Comparison of ENCODE assay signal across 15 cellular contexts in genomic region chr14:103718572-103718971, GRCh38. TPM values are rescaled to one million over a fixed set of nuclear protein-coding genes. Genes with fewer than 3 reads are reported as not detected.
DNase-seq lines count a peak whose midpoint lies in the region; TF ChIP-seq lines count a peak whose summit lies in the region.
"Had no signal": no experiment of that assay in that cellular context is flagged by ENCODE, and none has a peak within 500 bp of the region (broad histone marks: within the 10 kb centered on the region; RNA-seq: fewer than 3 reads in every experiment).

No MANE protein-coding gene starts in this region.

- DNase-seq in activated naive CD4-positive, alpha-beta T cell treated with anti-CD3 and anti-CD28 coated beads, Interleukin-2, amount 50 U/mL, for 16 hours = no peak
- DNase-seq in chondrocyte (ENCODE audit: low spot score) = no peak
- DNase-seq in mesothelial cell of epicardium (ENCODE audit: low spot score in 2 of 2, unreplicated experiment in 2 of 2) = peak in 1 of 2 experiments; percentile 45
- peak; percentile 65 to 74 for DNase-seq in uterus
- no peak for DNase-seq in mucosa of gallbladder (ENCODE audit: low spot score)
- no peak for DNase-seq in T1000 (lab: John Stamatoyannopoulos, UW)
- no peak for DNase-seq in HPDE6-E6E7 (ENCODE audit: extremely low spot score)
- DNase-seq: 8988T; activated effector memory CD4-positive, alpha-beta T cell treated with anti-CD3 and anti-CD28 coated beads, Interleukin-2, amount 50 U/mL, for 16 hours; effector CD8-positive, alpha-beta T cell; EL; gastrocnemius medialis; NCI-H2029; stimulated activated CD4-positive, alpha-beta T cell treated with anti-CD3 and anti-CD28 coated beads, Interleukin-2, amount 100 ng/mL, for 24 hours had no signal

- no peak overlapping the region for H3K4me3 ChIP-seq in uterus
- H3K4me3 ChIP-seq: gastrocnemius medialis had no signal

- H3K27ac ChIP-seq in uterus = peak overlapping the region in 1 of 2 donors; percentile 39

- peaks cover 57% of the 10 kb centered on the region for H3K4me1 Mint-ChIP-seq in activated naive CD4-positive, alpha-beta T cell treated with anti-CD3 and anti-CD28 coated beads, Interleukin-2, amount 50 U/mL, for 24 hours
- H3K4me1 Mint-ChIP-seq in chondrocyte (ENCODE audit: low read depth) = peaks cover 71% of the 10 kb centered on the region
- peaks cover 35% of the 10 kb centered on the region for H3K4me1 Mint-ChIP-seq in mesothelial cell of epicardium

- H3K27me3 ChIP-seq in uterus = no peaks in the 10 kb centered on the region
- H3K27me3 ChIP-seq: gastrocnemius medialis had no signal

- TF ChIP-seq CTCF in chondrocyte (IDR thresholded peaks at IDR 0.05) = no peak
- TF ChIP-seq CTCF in mesothelial cell of epicardium (IDR thresholded peaks at IDR 0.05; ENCODE audit: unreplicated experiment) = no peak
- no peak for TF ChIP-seq CTCF in uterus (IDR thresholded peaks at IDR 0.05)

- H3K27ac Mint-ChIP-seq in activated naive CD4-positive, alpha-beta T cell treated with anti-CD3 and anti-CD28 coated beads, Interleukin-2, amount 50 U/mL, for 24 hours = peak overlapping the region; percentile 14
- H3K27ac Mint-ChIP-seq in chondrocyte (ENCODE audit: unreplicated experiment) (peak overlapping the region; percentile 86), mesothelial cell of epicardium (no peak overlapping the region)

- peaks cover 0 to 21% of the 10 kb centered on the region in 2 donors for H3K4me1 ChIP-seq in uterus

- intact Hi-C loops in uterus (cut with DNase I; ENCODE audit: low total_unique reads) = no loop called here

- H3K36me3 Mint-ChIP-seq in activated naive CD4-positive, alpha-beta T cell treated with anti-CD3 and anti-CD28 coated beads, Interleukin-2, amount 50 U/mL, for 24 hours = no peaks in the 10 kb centered on the region
- peaks cover 2% of the 10 kb centered on the region for H3K36me3 Mint-ChIP-seq in chondrocyte (ENCODE audit: low read depth)
- no peaks in the 10 kb centered on the region for H3K36me3 Mint-ChIP-seq in mesothelial cell of epicardium

- H3K27me3 Mint-ChIP-seq in activated naive CD4-positive, alpha-beta T cell treated with anti-CD3 and anti-CD28 coated beads, Interleukin-2, amount 50 U/mL, for 24 hours = no peaks in the 10 kb centered on the region
- no peaks in the 10 kb centered on the region for H3K27me3 Mint-ChIP-seq in chondrocyte (ENCODE audit: low read depth)
- H3K27me3 Mint-ChIP-seq in mesothelial cell of epicardium (ENCODE audit: low read depth) = peaks cover 2% of the 10 kb centered on the region

- H3K36me3 ChIP-seq in uterus = no peaks in the 10 kb centered on the region
- H3K36me3 ChIP-seq: gastrocnemius medialis had no signal

- no peak for TF ChIP-seq POLR2A in uterus (IDR thresholded peaks at IDR 0.05)

- no peaks in the 10 kb centered on the region for H3K9me3 Mint-ChIP-seq in activated naive CD4-positive, alpha-beta T cell treated with anti-CD3 and anti-CD28 coated beads, Interleukin-2, amount 50 U/mL, for 24 hours
- no peaks in the 10 kb centered on the region for H3K9me3 Mint-ChIP-seq in chondrocyte (ENCODE audit: low read depth)
- no peaks in the 10 kb centered on the region for H3K9me3 Mint-ChIP-seq in mesothelial cell of epicardium

- peak overlapping the region; percentile 23 for H3K4me3 Mint-ChIP-seq in activated naive CD4-positive, alpha-beta T cell treated with anti-CD3 and anti-CD28 coated beads, Interleukin-2, amount 50 U/mL, for 24 hours
- no peak overlapping the region for H3K4me3 Mint-ChIP-seq in chondrocyte (ENCODE audit: unreplicated experiment)
- H3K4me3 Mint-ChIP-seq in mesothelial cell of epicardium = peak overlapping the region; percentile 18

- no peaks in the 10 kb centered on the region for H3K9me3 ChIP-seq in uterus
- H3K9me3 ChIP-seq: gastrocnemius medialis had no signal

RNA-seq across cellular contexts. Expression of gene ZFYVE21, which starts 3.0 kb away (rescaled TPM):
- total RNA-seq in chondrocyte (68.6 to 84.3 TPM (median 68.6 TPM) in 3 replicates), mesothelial cell of epicardium (32.9 to 40.2 TPM (median 37.3 TPM) in 3 replicates), uterus (100 to 1,000 TPM in 2 of 4 donors, 10 to 100 TPM in 2; 73.2 to 276 (median 103) TPM), mucosa of gallbladder (94.0 TPM)

RNA-seq across cellular contexts. Expression of gene XRCC3, which starts 3.3 kb away (rescaled TPM):
- 3.4 to 9.9 TPM (median 6.6 TPM) in 3 replicates for total RNA-seq in chondrocyte
- 17.0 to 19.7 TPM (median 19.2 TPM) in 3 replicates for total RNA-seq in mesothelial cell of epicardium
- 10 to 100 TPM in 1 of 4 donors, 1 to 10 TPM in 2, under 1 TPM in 1; 0.59 to 14.4 (median 5.2) TPM for total RNA-seq in uterus
- total RNA-seq in mucosa of gallbladder = 8.5 TPM

Comparison
In these comparisons a context has a peak if more than half of its experiments do, and no peak if none do; other contexts are left out.
1. DNase-seq: peak in uterus (2 of 2); none in activated naive CD4-positive, alpha-beta T cell treated with anti-CD3 and anti-CD28 coated beads, Interleukin-2, amount 50 U/mL, for 16 hours (single experiment), chondrocyte (single experiment), mucosa of gallbladder (single experiment), T1000 (single experiment) and HPDE6-E6E7 (single experiment).